Comparison of ENCODE assay signal across 8 cellular contexts in genomic region chr21:45292399-45293213, GRCh38. TPM values are rescaled to one million over a fixed set of nuclear protein-coding genes. Genes with fewer than 3 reads are reported as not detected.
A peak's percentile ranks its signal among the peaks of the same experiment; 100 is the strongest.
DNase-seq lines count a peak whose midpoint lies in the region; ATAC-seq and TF ChIP-seq lines count a peak whose summit lies in the region.

No MANE protein-coding gene starts in this region.

- no peaks in the 10 kb centered on the region; the same call in 1 of the 2 replicates for H3K27me3 ChIP-seq in H7 (ENCODE audit: control insufficient read depth, insufficient read depth, low read length)

- DNase-seq in AG09309 (ENCODE audit: low read depth) = no peak
- DNase-seq in H7 = peak; percentile 95
- DNase-seq in NCI-H446 treated with DMSO at 0.1 percent for 48 hours (lab: John Stamatoyannopoulos, UW) = peak; percentile 9
- DNase-seq in activated CD4-positive, alpha-beta T cell treated with anti-CD3 and anti-CD28 coated beads for 24 hours (ENCODE audit: low read depth in 2 of 2) = peak; percentile 53 to 54
- peak; percentile 63 for DNase-seq in central memory CD4-positive, alpha-beta T cell
- DNase-seq in kidney tubule cell (ENCODE audit: low spot score) = peak; percentile 92
- peak; percentile 48 to 65 for DNase-seq in stimulated activated CD4-positive, alpha-beta T cell treated with anti-CD3 and anti-CD28 coated beads, Interleukin-15, amount 100 ng/mL, for 48 hours (ENCODE audit: low read depth in 2 of 2)

- ATAC-seq in HG02798 (IDR thresholded peaks at IDR 0.05; ENCODE audit: poor library complexity, unreplicated experiment) = no peak

- H3K36me3 ChIP-seq in H7 (replicated peaks; ENCODE audit: control insufficient read depth, insufficient read depth, low read length) = no peaks in the 10 kb centered on the region

- peak; percentile 99 for TF ChIP-seq CTCF in AG09309 (IDR thresholded peaks at IDR 0.05; ENCODE audit: control insufficient read depth, insufficient read depth, low read depth, low read length, missing control alignments)

- H3K4me3 ChIP-seq in AG09309 (ENCODE audit: control insufficient read depth, low read depth, low read length) (no peak overlapping the region), H7 (ENCODE audit: insufficient read depth, low read depth, low read length) (no peak overlapping the region)

RNA-seq across cellular contexts. Expression of gene POFUT2, which starts 4.9 kb away (rescaled TPM):
- total RNA-seq in H7 (2014; rRNA removed; shearing (Covaris generic)) = 25.4 and 26.9 TPM in 2 replicates
